In the genomic region with DNA sequence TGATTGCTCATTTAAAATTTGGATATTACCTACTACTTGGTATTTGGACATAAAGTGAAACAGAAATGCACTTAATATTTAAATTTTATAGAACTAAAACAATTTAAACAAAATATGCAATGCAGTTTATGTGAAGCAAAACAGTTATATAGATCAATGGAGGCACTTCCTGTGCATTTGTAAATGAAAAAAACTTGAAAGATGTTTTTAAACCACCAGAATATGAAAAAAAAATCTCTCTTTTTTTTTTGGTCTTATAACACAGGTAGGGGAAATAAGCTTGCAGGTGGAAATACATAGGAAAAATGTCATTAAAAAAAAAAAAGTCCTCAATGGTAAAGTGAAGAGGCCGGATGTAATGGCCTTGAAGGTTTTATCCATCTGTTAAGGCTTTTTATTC, we compare ENCODE assay signal across 24 cellular contexts.
"Had no signal": no experiment of that assay in that cellular context is flagged by ENCODE, and none has a peak within 500 bp of the region (broad histone marks: within the 10 kb centered on the region; RNA-seq: fewer than 3 reads in every experiment).

No MANE protein-coding gene starts in this region.

- H3K9me3 Mint-ChIP-seq: activated CD4-positive, alpha-beta T cell treated with anti-CD3 and anti-CD28 coated beads, Interleukin-2, amount 10 ng/mL, durations not matched to agents 24 days and 14 days; natural killer cell had no signal

- ATAC-seq: activated CD4-positive, CD25-positive, alpha-beta regulatory T cell treated with anti-CD3 and anti-CD28 coated beads, Interleukin-2, amount 50 U/mL, for 24 hours; left lobe of liver; lower lobe of right lung; natural killer cell; stimulated activated naive CD8-positive, alpha-beta T cell treated with anti-CD3 and anti-CD28 coated beads, Interleukin-15, Interleukin-2, amounts not matched to agents 100 U/mL and 50 U/mL, for 24 hours had no signal

- H3K4me3 Mint-ChIP-seq: activated CD4-positive, alpha-beta memory T cell treated with anti-CD3 and anti-CD28 coated beads, Interleukin-2, amount 10 ng/mL, durations not matched to agents 7 days and 5 days; activated CD4-positive, alpha-beta T cell treated with anti-CD3 and anti-CD28 coated beads, Interleukin-2, amount 10 ng/mL, durations not matched to agents 24 days and 14 days; activated naive CD8-positive, alpha-beta T cell treated with anti-CD3 and anti-CD28 coated beads for 36 hours; activated T-helper 1 cell treated with anti-CD3 and anti-CD28 coated beads, Interleukin-12 subunit alpha, Interleukin-12 subunit beta, Interleukin-2, Interleukin-4 antibody, amounts not matched to agents 30 ng/mL and 10 ng/mL and 1 ng/mL, durations not matched to agents 14 hours and 24 hours and 36 hours; dendritic cell treated with granulocyte-macrophage colony-stimulating factor and Interleukin-4, amounts not matched to agents 40 ng/mL and 50 ng/mL, for 4 days; natural killer cell had no signal

- H3K36me3 Mint-ChIP-seq: activated naive CD8-positive, alpha-beta T cell treated with anti-CD3 and anti-CD28 coated beads for 36 hours; natural killer cell had no signal

- H3K4me3 ChIP-seq: cardiac muscle cell, lower lobe of right lung, ovary, prostate gland, thyroid gland had no signal

- H3K27ac ChIP-seq: cardiac muscle cell, ovary, thyroid gland, VCaP had no signal

- DNase-seq: activated CD4-positive, alpha-beta memory T cell treated with anti-CD3 and anti-CD28 coated beads, Interleukin-2, amount 10 ng/mL, durations not matched to agents 7 days and 5 days; activated CD4-positive, alpha-beta T cell treated with anti-CD3 and anti-CD28 coated beads, Interleukin-2, amount 10 ng/mL, durations not matched to agents 24 days and 14 days; activated gamma-delta T cell treated with Interleukin-2 at 50 U/mL for 16 hours; activated naive CD8-positive, alpha-beta T cell treated with anti-CD3 and anti-CD28 coated beads for 36 hours; activated T-cell treated with anti-CD3 and anti-CD28 coated beads for 4 hours; amniotic stem cell; effector CD4-positive, alpha-beta T cell; erythroblast; foreskin fibroblast; kidney; lower lobe of right lung; natural killer cell; ovary; stimulated activated CD4-positive, alpha-beta T cell treated with anti-CD3 and anti-CD28 coated beads, Interleukin-12 subunit alpha, Interleukin-12 subunit beta, amount 100 ng/mL, for 4 hours; stimulated activated CD4-positive, alpha-beta T cell treated with anti-CD3 and anti-CD28 coated beads, Interleukin-4, amount 100 ng/mL, for 4 hours; stimulated activated naive CD8-positive, alpha-beta T cell treated with anti-CD3 and anti-CD28 coated beads, Interleukin-15, Interleukin-2, amounts not matched to agents 100 U/mL and 50 U/mL, for 24 hours; thyroid gland had no signal

- H3K4me1 ChIP-seq: prostate gland had no signal

- H3K27me3 Mint-ChIP-seq: activated CD4-positive, alpha-beta memory T cell treated with anti-CD3 and anti-CD28 coated beads, Interleukin-2, amount 10 ng/mL, durations not matched to agents 7 days and 5 days; activated CD4-positive, alpha-beta T cell treated with anti-CD3 and anti-CD28 coated beads, Interleukin-2, amount 10 ng/mL, durations not matched to agents 24 days and 14 days; activated naive CD8-positive, alpha-beta T cell treated with anti-CD3 and anti-CD28 coated beads for 36 hours; dendritic cell treated with granulocyte-macrophage colony-stimulating factor and Interleukin-4, amounts not matched to agents 40 ng/mL and 50 ng/mL, for 4 days had no signal

- H3K36me3 ChIP-seq: cardiac muscle cell, lower lobe of right lung, ovary, prostate gland, thyroid gland had no signal

- H3K27ac Mint-ChIP-seq: activated CD4-positive, alpha-beta memory T cell treated with anti-CD3 and anti-CD28 coated beads, Interleukin-2, amount 10 ng/mL, durations not matched to agents 7 days and 5 days; activated CD4-positive, alpha-beta T cell treated with anti-CD3 and anti-CD28 coated beads, Interleukin-2, amount 10 ng/mL, durations not matched to agents 24 days and 14 days; activated naive CD8-positive, alpha-beta T cell treated with anti-CD3 and anti-CD28 coated beads for 36 hours; activated T-helper 1 cell treated with anti-CD3 and anti-CD28 coated beads, Interleukin-12 subunit alpha, Interleukin-12 subunit beta, Interleukin-2, Interleukin-4 antibody, amounts not matched to agents 30 ng/mL and 10 ng/mL and 1 ng/mL, durations not matched to agents 14 hours and 24 hours and 36 hours; dendritic cell treated with granulocyte-macrophage colony-stimulating factor and Interleukin-4, amounts not matched to agents 40 ng/mL and 50 ng/mL, for 4 days; natural killer cell had no signal

- H3K4me1 Mint-ChIP-seq: natural killer cell had no signal

- H3K9me3 ChIP-seq: ovary, prostate gland, thyroid gland had no signal

- H3K27me3 ChIP-seq: cardiac muscle cell, ovary, thyroid gland had no signal
